In genomic region chr4:155597933-155598451, GRCh38 we compare ENCODE assay signal across 16 cellular contexts.
A peak's percentile ranks its signal among the peaks of the same experiment; 100 is the strongest.
DNase-seq lines count a peak whose midpoint lies in the region; ATAC-seq and TF ChIP-seq lines count a peak whose summit lies in the region.
"Had no signal": no experiment of that assay in that cellular context is flagged by ENCODE, and none has a peak within 500 bp of the region (broad histone marks: within the 10 kb centered on the region; RNA-seq: fewer than 3 reads in every experiment).

No MANE protein-coding gene starts in this region.

- H3K9me3 ChIP-seq in IMR-90 (ENCODE audit: control insufficient read depth, insufficient read depth, low read length) (no peaks in the 10 kb centered on the region), SK-N-MC (ENCODE audit: low read depth, low read length) (no peaks in the 10 kb centered on the region), smooth muscle cell (replicated peaks; ENCODE audit: low read depth) (no peaks in the 10 kb centered on the region)
- H3K9me3 ChIP-seq: BLaER1 had no signal

- ATAC-seq in IMR-90 (ENCODE audit: low read depth) (no peak), natural killer cell (no peak)
- ATAC-seq: HepG2 had no signal

- no peaks in the 10 kb centered on the region for H3K79me1 ChIP-seq in IMR-90 (ENCODE audit: low read depth in 1 of 2, low read length in 2 of 2)

- H2BK15ac ChIP-seq in IMR-90 (ENCODE audit: low read depth, low read length) = no peak overlapping the region

- H4K8ac ChIP-seq in IMR-90 (ENCODE audit: low read depth in 2 of 2, low read length in 2 of 2) = no peak overlapping the region

- no peaks in the 10 kb centered on the region for H3K9me1 ChIP-seq in IMR-90 (ENCODE audit: insufficient read depth, low read length)

- H2AFZ ChIP-seq in IMR-90 (replicated peaks; ENCODE audit: low read length, poor library complexity) (no peak overlapping the region), smooth muscle cell (ENCODE audit: low read depth) (no peak overlapping the region)

- H3K4ac ChIP-seq in IMR-90 (ENCODE audit: low read depth, low read length) = no peak overlapping the region

- H3K27ac Mint-ChIP-seq in natural killer cell = no peak overlapping the region
- H3K27ac Mint-ChIP-seq: CD14-positive monocyte; CD4-positive, alpha-beta memory T cell; H9 had no signal

- no peak overlapping the region for H2BK5ac ChIP-seq in IMR-90 (ENCODE audit: low read depth, low read length, poor library complexity, severe bottlenecking)

- H4K91ac ChIP-seq in IMR-90 (ENCODE audit: insufficient read depth, low read depth, low read length) = no peak overlapping the region

- TF ChIP-seq POLR2A in IMR-90 (IDR thresholded peaks at IDR 0.05; ENCODE audit: low read depth, low read length) = no peak

- no peak for TF ChIP-seq CTCF in IMR-90 (conservative IDR thresholded peaks at IDR 0.05; ENCODE audit: low read depth, low read length)
- no peak for TF ChIP-seq CTCF in astrocyte of the spinal cord (IDR thresholded peaks at IDR 0.05; ENCODE audit: low read depth, low read length)
- TF ChIP-seq CTCF in smooth muscle cell (IDR thresholded peaks at IDR 0.05; ENCODE audit: borderline replicate concordance, insufficient read depth, poor library complexity, severe bottlenecking) = no peak
- TF ChIP-seq CTCF in natural killer cell (IDR thresholded peaks at IDR 0.05) = no peak

- no peak overlapping the region for H3K23ac ChIP-seq in IMR-90 (ENCODE audit: low read depth, low read length)

- no peaks in the 10 kb centered on the region for H3K79me2 ChIP-seq in smooth muscle cell (ENCODE audit: low read depth)

- peaks cover 0 to 3% of the 10 kb centered on the region in 2 donors for H3K4me1 Mint-ChIP-seq in natural killer cell
- H3K4me1 Mint-ChIP-seq: CD14-positive monocyte; CD4-positive, alpha-beta memory T cell had no signal

- H2BK120ac ChIP-seq in IMR-90 (ENCODE audit: low read depth, low read length) = no peak overlapping the region

- DNase-seq in IMR-90 (peak; percentile 20), SK-N-MC (ENCODE audit: low read depth, low spot score) (peak; percentile 60), astrocyte of the spinal cord (ENCODE audit: low read depth, low spot score) (peak; percentile 18), smooth muscle cell (lab: John Stamatoyannopoulos, UW; ENCODE audit: unreplicated experiment) (no peak), natural killer cell (no peak), activated gamma-delta T cell (lab: John Stamatoyannopoulos, UW) (no peak), substantia nigra (lab: John Stamatoyannopoulos, UW) (no peak)
- DNase-seq: 8988T; CD4-positive, alpha-beta memory T cell; DMS153; DMS79; GF-D8; H9 had no signal

- POLR2A ChIA-PET in IMR-90 (lab: Charles Lee; ENCODE audit: unreplicated experiment) = no interaction called here

- no peak overlapping the region for H3K56ac ChIP-seq in IMR-90 (ENCODE audit: extremely low read depth, insufficient read depth, low read length)

- H3K4me3 ChIP-seq in IMR-90 (ENCODE audit: insufficient read depth, low read depth, low read length) (no peak overlapping the region), SK-N-MC (no peak overlapping the region), astrocyte of the spinal cord (ENCODE audit: low read depth, low read length) (no peak overlapping the region), smooth muscle cell (no peak overlapping the region)
- H3K4me3 ChIP-seq: BLaER1 had no signal

- no peaks in the 10 kb centered on the region for H3K36me3 ChIP-seq in IMR-90 (ENCODE audit: control insufficient read depth, insufficient read depth, low read length)
- no peaks in the 10 kb centered on the region for H3K36me3 ChIP-seq in SK-N-MC (ENCODE audit: insufficient read depth, low read length)
- no peaks in the 10 kb centered on the region for H3K36me3 ChIP-seq in smooth muscle cell (ENCODE audit: low read depth)
- H3K36me3 ChIP-seq: BLaER1 had no signal

- H3K9me3 Mint-ChIP-seq in natural killer cell = no peaks in the 10 kb centered on the region
- H3K9me3 Mint-ChIP-seq: CD4-positive, alpha-beta memory T cell; H9 had no signal

- H3K27me3 Mint-ChIP-seq in natural killer cell (ENCODE audit: low read depth in 2 of 2) = peaks cover 0 to 2% of the 10 kb centered on the region in 2 donors
- H3K27me3 Mint-ChIP-seq: CD4-positive, alpha-beta memory T cell had no signal

- no peak overlapping the region for H3K18ac ChIP-seq in IMR-90 (ENCODE audit: low read depth, low read length)

- H3K4me3 Mint-ChIP-seq in natural killer cell = no peak overlapping the region
- H3K4me3 Mint-ChIP-seq: CD14-positive monocyte; CD4-positive, alpha-beta memory T cell; H9 had no signal

- H3K4me1 ChIP-seq in IMR-90 (ENCODE audit: control insufficient read depth, insufficient read depth, low read length) = no peaks in the 10 kb centered on the region
- peaks cover 19% of the 10 kb centered on the region for H3K4me1 ChIP-seq in smooth muscle cell (ENCODE audit: low read depth)

- H2BK20ac ChIP-seq in IMR-90 (ENCODE audit: low read depth, low read length) = no peak overlapping the region

- no peak overlapping the region for H4K5ac ChIP-seq in IMR-90 (ENCODE audit: low read depth, low read length)

- dilution Hi-C loops in IMR-90 (cut with HindIII; ENCODE audit: low sequenced_read_pairs, unreplicated experiment) = no loop called here

- peaks cover 12% of the 10 kb centered on the region for H3F3A ChIP-seq in smooth muscle cell (ENCODE audit: low read depth)

- no peak overlapping the region for H3K9ac ChIP-seq in IMR-90 (ENCODE audit: low read depth, low read length)
- H3K9ac ChIP-seq in SK-N-MC (ENCODE audit: insufficient read length) = no peak overlapping the region
- H3K9ac ChIP-seq in smooth muscle cell (ENCODE audit: low read depth) = no peak overlapping the region
- H3K9ac ChIP-seq: BLaER1 had no signal

- H3K14ac ChIP-seq in IMR-90 (replicated peaks; ENCODE audit: low read depth, low read length) = no peak overlapping the region

- no peaks in the 10 kb centered on the region for H3K36me3 Mint-ChIP-seq in natural killer cell
- H3K36me3 Mint-ChIP-seq: CD14-positive monocyte; CD4-positive, alpha-beta memory T cell had no signal

- H3K4me2 ChIP-seq in IMR-90 (ENCODE audit: low read depth, low read length) (no peak overlapping the region), smooth muscle cell (peak overlapping the region; percentile 52)
- H3K4me2 ChIP-seq: BLaER1 had no signal

- in situ Hi-C loops in IMR-90 (cut with MboI; ENCODE audit: low sequenced_read_pairs) = no loop called here
- in situ Hi-C loops in astrocyte of the spinal cord (cut with HindIII; ENCODE audit: low sequenced_read_pairs) = no loop called here

- no TSS peak for BruUV-seq in IMR-90 (replicated peaks; lab: Mats Ljungman, UMichigan)

- TF ChIP-seq RAD21 in IMR-90 (IDR thresholded peaks at IDR 0.05; ENCODE audit: low read length) = no peak

- CTCF ChIA-PET in IMR-90 (lab: Yijun Ruan, JAX) = no interaction called here

- H2AK9ac ChIP-seq in IMR-90 (replicated peaks; ENCODE audit: low read depth, low read length, poor library complexity) = no peak overlapping the region

- no peaks in the 10 kb centered on the region for H4K20me1 ChIP-seq in IMR-90 (ENCODE audit: insufficient read depth, low read length)
- H4K20me1 ChIP-seq in smooth muscle cell (ENCODE audit: low read depth) = no peaks in the 10 kb centered on the region
- H4K20me1 ChIP-seq: BLaER1 had no signal

- H3K27ac ChIP-seq in IMR-90 (ENCODE audit: insufficient read depth, low read length) (no peak overlapping the region), SK-N-MC (no peak overlapping the region), smooth muscle cell (ENCODE audit: low read depth) (peak overlapping the region; percentile 85), substantia nigra (ENCODE audit: low read depth, low read length, poor library complexity, severe bottlenecking) (no peak overlapping the region)
- H3K27ac ChIP-seq: BLaER1 had no signal

- 0 out of 2 replicates have a peak, but pooled peaks cover 2% of the 10 kb centered on the region for H3K27me3 ChIP-seq in IMR-90 (ENCODE audit: control insufficient read depth, insufficient read depth, low read length)
- no peaks in the 10 kb centered on the region for H3K27me3 ChIP-seq in smooth muscle cell (ENCODE audit: low read depth)
- H3K27me3 ChIP-seq: BLaER1 had no signal

- no peak overlapping the region for H2AK5ac ChIP-seq in IMR-90 (ENCODE audit: low read depth, low read length)

- no CpG with 5 or more reads among the region's 3 CpGs for WGBS in IMR-90 (ENCODE audit: extremely low coverage in 2 of 2, insufficient read length in 1 of 2), 2 experiments
- 47% methylated on average over 3 of the region's 3 CpGs for WGBS in smooth muscle cell (ENCODE audit: low lambda C conversion rate)

- intact Hi-C loops in IMR-90 (cut with micrococcal nuclease) (no loop called here), natural killer cell (cut with micrococcal nuclease) (no loop called here)

TF ChIP-seq in IMR-90, 13 proteins besides CTCF, POLR2A, EP300 and RAD21 (continues in another document):
- TF ChIP-seq NFE2L2 (IDR thresholded peaks at IDR 0.05; ENCODE audit: low read depth, low read length) (no peak), BHLHE40 (IDR thresholded peaks at IDR 0.05; ENCODE audit: low read depth, low read length) (no peak), FOS (IDR thresholded peaks at IDR 0.05; ENCODE audit: low read depth, low read length) (no peak), USF2 (IDR thresholded peaks at IDR 0.05; ENCODE audit: low read depth, low read length) (no peak), RCOR1 (IDR thresholded peaks at IDR 0.05; ENCODE audit: insufficient replicate concordance, low read length) (no peak), SMC3 (IDR thresholded peaks at IDR 0.05; ENCODE audit: low read depth, low read length) (no peak), CHD1 (IDR thresholded peaks at IDR 0.05; ENCODE audit: low read depth, low read length) (no peak), MXI1 (IDR thresholded peaks at IDR 0.05; ENCODE audit: borderline replicate concordance, low read depth, low read length) (no peak), RFX5 (IDR thresholded peaks at IDR 0.05; ENCODE audit: low read depth, low read length) (no peak)
- TF ChIP-seq, protein P1, sequence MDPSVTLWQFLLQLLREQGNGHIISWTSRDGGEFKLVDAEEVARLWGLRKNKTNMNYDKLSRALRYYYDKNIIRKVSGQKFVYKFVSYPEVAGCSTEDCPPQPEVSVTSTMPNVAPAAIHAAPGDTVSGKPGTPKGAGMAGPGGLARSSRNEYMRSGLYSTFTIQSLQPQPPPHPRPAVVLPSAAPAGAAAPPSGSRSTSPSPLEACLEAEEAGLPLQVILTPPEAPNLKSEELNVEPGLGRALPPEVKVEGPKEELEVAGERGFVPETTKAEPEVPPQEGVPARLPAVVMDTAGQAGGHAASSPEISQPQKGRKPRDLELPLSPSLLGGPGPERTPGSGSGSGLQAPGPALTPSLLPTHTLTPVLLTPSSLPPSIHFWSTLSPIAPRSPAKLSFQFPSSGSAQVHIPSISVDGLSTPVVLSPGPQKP (IDR thresholded peaks at IDR 0.05; ENCODE audit: borderline replicate concordance, low read depth, low read length) = no peak

Comparison
In these comparisons a context has a peak if more than half of its experiments do, and no peak if none do; other contexts are left out.
1. DNase-seq: peak in IMR-90 (single experiment), SK-N-MC (single experiment) and astrocyte of the spinal cord (single experiment); none in smooth muscle cell (single experiment), natural killer cell (single experiment), activated gamma-delta T cell (single experiment) and substantia nigra (0 of 49).